ENCODE assay signal across 12 cellular contexts in genomic region chr10:90947025-90947960, GRCh38. TPM values are rescaled to one million over a fixed set of nuclear protein-coding genes. Genes with fewer than 3 reads are reported as not detected.
DNase-seq lines count a peak whose midpoint lies in the region; ATAC-seq and TF ChIP-seq lines count a peak whose summit lies in the region.
"Had no signal": no experiment of that assay in that cellular context is flagged by ENCODE, and none has a peak within 500 bp of the region (broad histone marks: within the 10 kb centered on the region; RNA-seq: fewer than 3 reads in every experiment).

No MANE protein-coding gene starts in this region.

- H3K36me3 ChIP-seq in adipocyte (ENCODE audit: control insufficient read depth, insufficient read depth, low read length, severe bottlenecking): no peaks in the 10 kb centered on the region
- no peaks in the 10 kb centered on the region for H3K36me3 ChIP-seq in tibial nerve
- H3K36me3 ChIP-seq: tibial artery had no signal

- H3K27ac ChIP-seq in tibial nerve: no peak overlapping the region
- H3K27ac ChIP-seq: tibial artery had no signal

- no peak for TF ChIP-seq POLR2A in tibial nerve (IDR thresholded peaks at IDR 0.05)

- TF ChIP-seq CTCF in tibial nerve (IDR thresholded peaks at IDR 0.05): no peak

- WGBS in tibial nerve, 2 donors: 70 to 71% methylated on average over 5 of the region's 5 CpGs

- peak; percentile 42 for DNase-seq in AG08395 (ENCODE audit: low spot score)
- DNase-seq in adipocyte (ENCODE audit: low read depth): peak; percentile 64
- DNase-seq in GM03348 (ENCODE audit: low spot score): no peak
- DNase-seq in tibial nerve (ENCODE audit: low spot score in 2 of 2): no peak
- no peak for DNase-seq in NCI-H1092 (lab: John Stamatoyannopoulos, UW)
- no peak for DNase-seq in NCI-H748 treated with DMSO at 0.1 percent for 48 hours (lab: John Stamatoyannopoulos, UW)
- DNase-seq: activated T-cell treated with anti-CD3 and anti-CD28 coated beads, Interleukin-2, amount 50 U/mL, for 1 hour; NCI-H1105; SHP77 treated with DMSO at 0.1 percent for 48 hours; tibial artery had no signal

- TF ChIP-seq EP300 in tibial nerve (IDR thresholded peaks at IDR 0.05): no peak

- H3K27me3 ChIP-seq in adipocyte (replicated peaks; ENCODE audit: control insufficient read depth, insufficient read depth, low read length): no peaks in the 10 kb centered on the region
- no peaks in the 10 kb centered on the region for H3K27me3 ChIP-seq in tibial nerve
- H3K27me3 ChIP-seq: tibial artery had no signal

- no peak overlapping the region for H3K9ac ChIP-seq in adipocyte (ENCODE audit: low read length)

- H3K4me3 ChIP-seq in adipocyte (ENCODE audit: low read length) (no peak overlapping the region), tibial nerve (no peak overlapping the region)
- H3K4me3 ChIP-seq: tibial artery had no signal

- ATAC-seq in GM18861 (IDR thresholded peaks at IDR 0.05; ENCODE audit: unreplicated experiment): peak; percentile 86
- ATAC-seq in HG03139 (IDR thresholded peaks at IDR 0.05; ENCODE audit: unreplicated experiment): peak; percentile 76

- peaks cover 5% of the 10 kb centered on the region for H3K4me1 ChIP-seq in adipocyte (ENCODE audit: control insufficient read depth, insufficient read depth, low read length)
- H3K4me1 ChIP-seq in tibial nerve: no peaks in the 10 kb centered on the region
- H3K4me1 ChIP-seq: tibial artery had no signal

- no peaks in the 10 kb centered on the region for H3K9me3 ChIP-seq in adipocyte (ENCODE audit: control insufficient read depth, low read length)
- peaks cover 0 to 10% (median 0%) of the 10 kb centered on the region in 4 donors for H3K9me3 ChIP-seq in tibial nerve

RNA-seq across cellular contexts. Expression of gene ANKRD1, which starts 26.4 kb away (rescaled TPM):
- total RNA-seq in tibial nerve: not detected

Comparison
In these comparisons a context has a peak if more than half of its experiments do, and no peak if none do; other contexts are left out.
1. DNase-seq: peak in AG08395 (single experiment) and adipocyte (single experiment); none in GM03348 (single experiment), tibial nerve (0 of 2), NCI-H1092 (single experiment) and NCI-H748 treated with DMSO at 0.1 percent for 48 hours (single experiment).